ENCODE assay signal across 1 cellular context in genomic region chr3:136396916-136397315, GRCh38.
TF ChIP-seq lines count a peak whose summit lies in the region.

No MANE protein-coding gene starts in this region.

TF ChIP-seq in IMR-90, 13 proteins besides CTCF, POLR2A, EP300 and RAD21 (continued from another document):
- TF ChIP-seq, protein P1, sequence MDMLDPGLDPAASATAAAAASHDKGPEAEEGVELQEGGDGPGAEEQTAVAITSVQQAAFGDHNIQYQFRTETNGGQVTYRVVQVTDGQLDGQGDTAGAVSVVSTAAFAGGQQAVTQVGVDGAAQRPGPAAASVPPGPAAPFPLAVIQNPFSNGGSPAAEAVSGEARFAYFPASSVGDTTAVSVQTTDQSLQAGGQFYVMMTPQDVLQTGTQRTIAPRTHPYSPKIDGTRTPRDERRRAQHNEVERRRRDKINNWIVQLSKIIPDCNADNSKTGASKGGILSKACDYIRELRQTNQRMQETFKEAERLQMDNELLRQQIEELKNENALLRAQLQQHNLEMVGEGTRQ (IDR thresholded peaks at IDR 0.05; ENCODE audit: low read depth, low read length): no peak
